ENCODE assay signal across 9 cellular contexts in genomic region chr19:6551607-6552450, GRCh38. TPM values are rescaled to one million over a fixed set of nuclear protein-coding genes. Genes with fewer than 3 reads are reported as not detected.
DNase-seq lines count a peak whose midpoint lies in the region; ATAC-seq and TF ChIP-seq lines count a peak whose summit lies in the region.
"Had no signal": no experiment of that assay in that cellular context is flagged by ENCODE, and none has a peak within 500 bp of the region (broad histone marks: within the 10 kb centered on the region; RNA-seq: fewer than 3 reads in every experiment).

No MANE protein-coding gene starts in this region.

- H3K9me3 ChIP-seq in BE2C (no peaks in the 10 kb centered on the region; the same call in 1 of the 2 replicates), HCT116 (ENCODE audit: control insufficient read depth in 1 of 2, insufficient read depth in 1 of 2, low read depth in 1 of 2, low read length in 2 of 2) (no peaks in the 10 kb centered on the region; a peak in 1 of 4 replicates)

- H2AFZ ChIP-seq in HCT116 (ENCODE audit: low read depth, low read length, poor library complexity, severe bottlenecking): no peak overlapping the region

- H3K9me2 ChIP-seq in HCT116 (ENCODE audit: insufficient read depth): no peaks in the 10 kb centered on the region

- H3K27me3 ChIP-seq in BE2C: no peaks in the 10 kb centered on the region
- H3K27me3 ChIP-seq in HCT116 (ENCODE audit: insufficient read depth, low read length): no peaks in the 10 kb centered on the region

- peak overlapping the region; percentile 80 for H3K4me2 ChIP-seq in HCT116 (ENCODE audit: low read length)

- no peak for TF ChIP-seq POLR2A in HCT116 (IDR thresholded peaks at IDR 0.05; ENCODE audit: borderline replicate concordance, extremely low read depth, insufficient read depth, insufficient read length)

- RAD21 ChIA-PET in HCT116 (lab: Charles Lee; ENCODE audit: low non-redundant PET in 1 of 2, low total read pairs in 2 of 2, uncharacterized antibody in 2 of 2, unreplicated experiment in 2 of 2): interaction anchor here in 1 of 2 experiments (0.6 kb wide), 1 partner anchor 36 kb away, joined by 8 read pairs; no protein-coding TSS in a partner anchor

- H3K4me3 ChIP-seq in BE2C (ENCODE audit: low read depth, low read length) (no peak overlapping the region), HCT116 (replicated peaks in 1 of 2; ENCODE audit: low read depth in 1 of 2, low read length in 2 of 2) (peak overlapping the region in 1 of 2 experiments; percentile 38; a peak in 2 of 4 replicates), fibroblast of mammary gland (ENCODE audit: control insufficient read depth, low read depth, low read length) (no peak overlapping the region)

- H3K36me3 ChIP-seq in BE2C (no peaks in the 10 kb centered on the region), HCT116 (ENCODE audit: control insufficient read depth in 1 of 2, insufficient read depth in 2 of 2, low read length in 2 of 2) (no peaks in the 10 kb centered on the region)

- intact Hi-C loops in HCT116 (cut with micrococcal nuclease): no loop called here

- DNase-seq in BE2C: peak; percentile 46
- DNase-seq in HCT116 (ENCODE audit: low read depth, low spot score): no peak
- DNase-seq in activated CD4-positive, alpha-beta T cell treated with anti-CD3 and anti-CD28 coated beads for 1 hour: peak; percentile 32
- peak; percentile 27 for DNase-seq in fibroblast of mammary gland (ENCODE audit: low read depth)
- peak; percentile 49 for DNase-seq in stimulated activated CD8-positive, alpha-beta memory T cell treated with anti-CD3 and anti-CD28 coated beads, Interleukin-12 subunit alpha, Interleukin-12 subunit beta, amount 100 ng/mL, for 1 hour (ENCODE audit: low read depth)
- DNase-seq in HCEC 1CT: no peak

- no TSS peak for BruUV-seq in HCT116 (replicated peaks; lab: Mats Ljungman, UMichigan)

- peak overlapping the region; percentile 49; the same call in 1 of the 2 replicates for H3K27ac ChIP-seq in HCT116 (ENCODE audit: low read depth, low read length)

- TF ChIP-seq CTCF in BE2C (IDR thresholded peaks at IDR 0.05; ENCODE audit: low read depth, low read length): no peak; the same call in 1 of the 2 replicates
- peak; percentile 30 to 65 (median 59); a peak in 5 of 6 replicates for TF ChIP-seq CTCF in HCT116 (IDR thresholded peaks at IDR 0.05 in 2 of 3, conservative IDR thresholded peaks at IDR 0.05 in 1 of 3; ENCODE audit: borderline replicate concordance in 1 of 3, insufficient read depth in 1 of 3, low read depth in 2 of 3, low read length in 2 of 3)
- no peak for TF ChIP-seq CTCF in fibroblast of mammary gland (conservative IDR thresholded peaks at IDR 0.05; ENCODE audit: control insufficient read depth, insufficient read depth, low read depth, low read length)

- TF ChIP-seq RAD21 in HCT116 (IDR thresholded peaks at IDR 0.05; ENCODE audit: low read depth): peak; percentile 54

- CTCF ChIA-PET in HCT116 (lab: Charles Lee): interaction anchor here (0.6 to 2.8 kb wide), 5 partner anchors 11 to 53 kb away, joined by 3 to 8 read pairs (median 4); no protein-coding TSS in a partner anchor

- H3K79me2 ChIP-seq in HCT116 (ENCODE audit: insufficient read depth, low read length): no peaks in the 10 kb centered on the region

- POLR2A ChIA-PET in HCT116 (lab: Charles Lee): interaction anchor here (0.8 to 1.9 kb wide), 6 partner anchors 9 to 26 kb away, joined by 3 to 12 read pairs (median 4); partner anchors contain the start of gene TNFSF9

- H3K4me1 ChIP-seq in BE2C (no peaks in the 10 kb centered on the region), HCT116 (ENCODE audit: control insufficient read depth in 1 of 2, insufficient read depth in 2 of 2, low read length in 2 of 2) (peaks cover 15 to 22% of the 10 kb centered on the region in 2 experiments)

- no peaks in the 10 kb centered on the region for H4K20me1 ChIP-seq in HCT116 (ENCODE audit: insufficient read depth)

- H3K9ac ChIP-seq in HCT116 (ENCODE audit: low read length): peak overlapping the region; percentile 57

- peak; percentile 98 for ATAC-seq in HCT116
- no peak for ATAC-seq in GM21360 (IDR thresholded peaks at IDR 0.05; ENCODE audit: unreplicated experiment)
- no peak for ATAC-seq in HG03045 (IDR thresholded peaks at IDR 0.05; ENCODE audit: unreplicated experiment)

TF ChIP-seq in HCT116, 20 proteins besides CTCF, POLR2A, EP300 and RAD21:
- TF ChIP-seq YY1 (IDR thresholded peaks at IDR 0.05; ENCODE audit: extremely low read depth, insufficient replicate concordance, low read depth, low read length): peak; percentile 37
- no peak for TF ChIP-seq FOSL1 (IDR thresholded peaks at IDR 0.05; ENCODE audit: low read depth)
- peak; percentile 67; the same call in 1 of the 2 replicates for TF ChIP-seq POLR2AphosphoS5 (IDR thresholded peaks at IDR 0.05; ENCODE audit: low read depth, low read length)
- no peak for TF ChIP-seq JUND (IDR thresholded peaks at IDR 0.05)
- TF ChIP-seq ZFX (IDR thresholded peaks at IDR 0.05): no peak

RNA-seq across cellular contexts. Expression of gene TNFSF9, which starts 21.0 kb away (rescaled TPM):
- 1.3 TPM for polyA plus RNA-seq in BE2C (2012; ENCODE audit: insufficient read depth, insufficient read length, low read depth)
- 25.1 TPM for total RNA-seq in HCT116 (2021; ENCODE audit: unreplicated experiment)
- 26.8 and 35.8 TPM in 2 replicates for polyA plus RNA-seq in HCT116 (2012)

RNA-seq across cellular contexts. Expression of gene CD70, which starts 39.1 kb away (rescaled TPM):
- not detected for polyA plus RNA-seq in BE2C (2012; ENCODE audit: insufficient read depth, insufficient read length, low read depth)
- 2.1 TPM for total RNA-seq in HCT116 (2021; ENCODE audit: unreplicated experiment)
- polyA plus RNA-seq in HCT116 (2012): 1.2 and 1.6 TPM in 2 replicates

RNA-seq across cellular contexts. Expression of gene TUBB4A, which starts 49.7 kb away (rescaled TPM):
- polyA plus RNA-seq in BE2C (2012; ENCODE audit: insufficient read depth, insufficient read length, low read depth): 67.5 TPM
- total RNA-seq in HCT116 (2021; ENCODE audit: unreplicated experiment): 32.5 TPM
- polyA plus RNA-seq in HCT116 (2012): 20.8 and 24.5 TPM in 2 replicates
- total RNA-seq: skeletal muscle tissue had no signal

Comparison
In these comparisons a context has a peak if more than half of its experiments do, and no peak if none do; other contexts are left out.
1. DNase-seq: peak in BE2C (single experiment), activated CD4-positive, alpha-beta T cell treated with anti-CD3 and anti-CD28 coated beads for 1 hour (single experiment), fibroblast of mammary gland (single experiment) and stimulated activated CD8-positive, alpha-beta memory T cell treated with anti-CD3 and anti-CD28 coated beads, Interleukin-12 subunit alpha, Interleukin-12 subunit beta, amount 100 ng/mL, for 1 hour (single experiment); none in HCT116 (single experiment) and HCEC 1CT (single experiment).
2. CTCF ChIP-seq: peak in HCT116 (3 of 3); none in BE2C (single experiment) and fibroblast of mammary gland (single experiment).